9 cellular contexts compared by ENCODE assay signal in the genomic region with DNA sequence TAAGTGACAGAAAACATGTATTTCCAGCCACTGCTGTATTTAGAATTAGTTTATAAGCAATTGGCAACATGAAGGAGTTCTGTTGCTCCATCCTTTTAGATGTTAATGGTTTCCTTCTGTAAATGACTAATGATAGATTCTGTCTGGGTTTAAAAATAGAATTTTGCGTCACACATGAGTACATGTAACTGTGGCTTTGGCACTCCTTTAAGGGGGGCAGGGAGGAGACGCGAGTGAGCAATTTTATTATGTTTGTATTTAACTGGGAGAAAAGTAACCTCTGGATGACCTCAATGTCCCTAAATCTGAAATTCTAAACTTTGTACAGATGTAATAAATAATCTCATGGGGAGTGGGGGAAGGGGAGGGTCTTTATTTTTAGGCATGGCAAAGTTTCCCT.
DNase-seq lines count a peak whose midpoint lies in the region; ATAC-seq and TF ChIP-seq lines count a peak whose summit lies in the region.
"Had no signal": no experiment of that assay in that cellular context is flagged by ENCODE, and none has a peak within 500 bp of the region (broad histone marks: within the 10 kb centered on the region; RNA-seq: fewer than 3 reads in every experiment).

No MANE protein-coding gene starts in this region.

- H3K9me3 ChIP-seq in esophagus muscularis mucosa = no peaks in the 10 kb centered on the region
- H3K9me3 ChIP-seq in CD8-positive, alpha-beta T cell (ENCODE audit: low read length) = no peaks in the 10 kb centered on the region

- H3K4me1 ChIP-seq in esophagus muscularis mucosa = peaks cover 15 to 28% (median 26%) of the 10 kb centered on the region in 4 donors
- no peaks in the 10 kb centered on the region for H3K4me1 ChIP-seq in CD8-positive, alpha-beta T cell (ENCODE audit: insufficient read depth, low read length)

- 3% methylated on average over 3 of the region's 3 CpGs for WGBS in esophagus muscularis mucosa

- H3K4me3 Mint-ChIP-seq in CD8-positive, alpha-beta T cell = no peak overlapping the region

- H3K27me3 ChIP-seq in esophagus muscularis mucosa = no peaks in the 10 kb centered on the region
- H3K27me3 ChIP-seq in CD8-positive, alpha-beta T cell (ENCODE audit: insufficient read depth, low read length) = no peaks in the 10 kb centered on the region

- CTCF ChIA-PET in CD8-positive, alpha-beta T cell (lab: Charles Lee) = no interaction called here

- POLR2A ChIA-PET in CD8-positive, alpha-beta T cell (lab: Charles Lee) = no interaction called here

- no peak for TF ChIP-seq CTCF in esophagus muscularis mucosa (IDR thresholded peaks at IDR 0.05)
- TF ChIP-seq CTCF in CD8-positive, alpha-beta T cell (IDR thresholded peaks at IDR 0.05) = no peak

- H3K9me3 Mint-ChIP-seq in CD8-positive, alpha-beta T cell = no peaks in the 10 kb centered on the region

- intact Hi-C loops in esophagus muscularis mucosa (cut with DNase I) = no loop called here
- intact Hi-C loops in CD8-positive, alpha-beta T cell (cut with DNase I, micrococcal nuclease) = no loop called here

- peak; percentile 0 for DNase-seq in NCI-H1436 treated with DMSO at 0.1 percent for 48 hours (lab: John Stamatoyannopoulos, UW)
- DNase-seq in NCI-H1436 (lab: John Stamatoyannopoulos, UW) = no peak
- DNase-seq in NCI-H2081 treated with DMSO at 0.1 percent for 48 hours (lab: John Stamatoyannopoulos, UW) = peak; percentile 4
- DNase-seq in esophagus muscularis mucosa (ENCODE audit: extremely low spot score) = no peak
- DNase-seq in putamen (ENCODE audit: low spot score) = peak; percentile 16
- DNase-seq in CD8-positive, alpha-beta T cell = no peak
- no peak for DNase-seq in stimulated activated CD4-positive, alpha-beta T cell treated with anti-CD3 and anti-CD28 coated beads, Interleukin-4, amount 100 ng/mL, for 24 hours

- TF ChIP-seq EP300 in esophagus muscularis mucosa (IDR thresholded peaks at IDR 0.05) = no peak

- no peak overlapping the region for H3K4me3 ChIP-seq in esophagus muscularis mucosa
- H3K4me3 ChIP-seq in CD8-positive, alpha-beta T cell (ENCODE audit: low read depth, low read length) = no peak overlapping the region

- no peak overlapping the region for H3K27ac Mint-ChIP-seq in CD8-positive, alpha-beta T cell

- H3K36me3 Mint-ChIP-seq in CD8-positive, alpha-beta T cell = peaks cover 72% of the 10 kb centered on the region

- no peak for ATAC-seq in GM21447 (IDR thresholded peaks at IDR 0.05; ENCODE audit: unreplicated experiment)
- no peak for ATAC-seq in CD8-positive, alpha-beta T cell

- no peaks in the 10 kb centered on the region for H3K27me3 Mint-ChIP-seq in CD8-positive, alpha-beta T cell (ENCODE audit: low read depth)

- H3K4me1 Mint-ChIP-seq in CD8-positive, alpha-beta T cell (ENCODE audit: low read depth) = no peaks in the 10 kb centered on the region

- peak overlapping the region; percentile 70 to 77 (median 74) for H3K27ac ChIP-seq in esophagus muscularis mucosa (replicated peaks in 1 of 4)
- H3K27ac ChIP-seq in CD8-positive, alpha-beta T cell (ENCODE audit: low read depth, low read length) = no peak overlapping the region
- H3K27ac ChIP-seq: C4-2B had no signal

- TF ChIP-seq POLR2A in esophagus muscularis mucosa (IDR thresholded peaks at IDR 0.05; ENCODE audit: low read depth) = no peak

- H3K36me3 ChIP-seq in esophagus muscularis mucosa = peaks cover 0 to 20% (median 7%) of the 10 kb centered on the region in 4 donors
- H3K36me3 ChIP-seq in CD8-positive, alpha-beta T cell (ENCODE audit: insufficient read depth, low read length) = no peaks in the 10 kb centered on the region

Comparison
In these comparisons a context has a peak if more than half of its experiments do, and no peak if none do; other contexts are left out.
1. DNase-seq: peak in NCI-H1436 treated with DMSO at 0.1 percent for 48 hours (single experiment), NCI-H2081 treated with DMSO at 0.1 percent for 48 hours (single experiment) and putamen (single experiment); none in NCI-H1436 (single experiment), esophagus muscularis mucosa (single experiment), CD8-positive, alpha-beta T cell (0 of 7) and stimulated activated CD4-positive, alpha-beta T cell treated with anti-CD3 and anti-CD28 coated beads, Interleukin-4, amount 100 ng/mL, for 24 hours (single experiment).